34 cellular contexts compared by ENCODE assay signal in the genomic region with DNA sequence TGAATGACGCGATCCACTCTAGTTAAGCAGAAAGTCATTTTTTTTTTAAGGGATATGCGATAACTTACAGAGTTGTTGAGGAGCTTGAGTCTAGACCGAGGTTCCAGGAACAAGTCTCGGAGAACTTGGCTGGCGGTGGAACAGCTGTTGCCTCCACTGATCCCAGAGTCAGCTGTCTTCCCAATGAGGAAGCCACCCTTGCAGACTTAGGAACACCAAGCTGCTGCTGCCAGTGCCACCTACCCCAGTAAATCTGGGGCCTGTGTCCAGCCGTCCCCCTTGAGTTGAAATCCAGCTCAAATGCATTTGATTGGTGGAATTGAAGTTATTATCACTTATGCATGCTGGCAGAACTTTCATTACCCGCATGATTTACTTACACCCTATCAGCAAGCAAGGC. TPM values are rescaled to one million over a fixed set of nuclear protein-coding genes. Genes with fewer than 3 reads are reported as not detected.
"Had no signal": no experiment of that assay in that cellular context is flagged by ENCODE, and none has a peak within 500 bp of the region (broad histone marks: within the 10 kb centered on the region; RNA-seq: fewer than 3 reads in every experiment).

No MANE protein-coding gene starts in this region.

- ATAC-seq: activated CD8-positive, alpha-beta memory T cell treated with anti-CD3 and anti-CD28 coated beads, Interleukin-2, amount 10 ng/mL, durations not matched to agents 7 days and 5 days; K562; Panc1 had no signal

- H3K9me3 ChIP-seq: ascending aorta had no signal

- H3K27me3 ChIP-seq: ascending aorta, cardiac muscle cell had no signal

- H3K4me3 ChIP-seq: ascending aorta, cardiac muscle cell, K562 had no signal

- H3K27ac ChIP-seq: ascending aorta, cardiac muscle cell, WERI-Rb-1 had no signal

- DNase-seq: activated CD4-positive, alpha-beta memory T cell treated with anti-CD3 and anti-CD28 coated beads, Interleukin-2, amount 10 ng/mL, durations not matched to agents 7 days and 5 days; activated CD4-positive, alpha-beta T cell treated with anti-CD3 and anti-CD28 coated beads for 1 hour; activated CD4-positive, alpha-beta T cell treated with anti-CD3 and anti-CD28 coated beads for 48 hours; activated CD4-positive, CD25-positive, alpha-beta regulatory T cell; activated CD8-positive, alpha-beta memory T cell treated with anti-CD3 and anti-CD28 coated beads for 24 hours; activated CD8-positive, alpha-beta memory T cell treated with anti-CD3 and anti-CD28 coated beads, Interleukin-2, amount 10 ng/mL, durations not matched to agents 7 days and 5 days; activated CD8-positive, alpha-beta memory T cell treated with anti-CD3 and anti-CD28 coated beads, Interleukin-2, amount 50 U/mL, for 48 hours; activated gamma-delta T cell; activated naive CD4-positive, alpha-beta T cell treated with Interleukin-2 at 50 U/mL for 16 hours; activated naive CD8-positive, alpha-beta T cell treated with anti-CD3 and anti-CD28 coated beads for 36 hours; amygdala; NCI-H1105; NCI-H1417 treated with DMSO at 0.1 percent for 48 hours; NCI-H187 treated with DMSO at 0.1 percent for 48 hours; NCI-H2081; NCI-H2171 treated with DMSO at 0.1 percent for 48 hours; NCI-H2227 treated with DMSO at 0.1 percent for 48 hours; NCI-H446; NCI-H510A treated with DMSO at 0.1 percent for 48 hours; NCI-H526 treated with DMSO at 0.1 percent for 48 hours; NCI-H774; RPMI8226; SHP77 treated with DMSO at 0.1 percent for 48 hours; SW 1271; T1000; WERI-Rb-1 had no signal

RNA-seq across cellular contexts. Expression of a gene that starts 40.8 kb away (rescaled TPM):
- total RNA-seq: activated CD4-positive, alpha-beta memory T cell treated with anti-CD3 and anti-CD28 coated beads, Interleukin-2, amount 10 ng/mL, durations not matched to agents 7 days and 5 days; activated CD8-positive, alpha-beta memory T cell treated with anti-CD3 and anti-CD28 coated beads, Interleukin-2, amount 10 ng/mL, durations not matched to agents 7 days and 5 days; activated naive CD8-positive, alpha-beta T cell treated with anti-CD3 and anti-CD28 coated beads for 36 hours; activated T-helper 2 cell treated with anti-CD3 and anti-CD28 coated beads, Interferon-gamma antibody, Interleukin-2, Interleukin-4, amounts not matched to agents 10 μg/mL and 5 μg/mL and 100 μg/mL, durations not matched to agents 14 hours and 24 hours and 36 hours; ascending aorta; cardiac muscle cell; K562; SK-MEL-5; T-helper 1 cell treated with Interleukin-12 subunit alpha and Interleukin-12 subunit beta and Interleukin-4 antibody, amounts not matched to agents 30 ng/mL and 1 ng/mL, for 36 hours; T-helper 2 cell treated with Interferon-gamma antibody and Interleukin-4, amounts not matched to agents 100 ng/mL and 5 ng/mL, for 36 hours had no signal
